19 cellular contexts compared by ENCODE assay signal in genomic region chr1:22643381-22643780, GRCh38. TPM values are rescaled to one million over a fixed set of nuclear protein-coding genes. Genes with fewer than 3 reads are reported as not detected.
DNase-seq lines count a peak whose midpoint lies in the region; ATAC-seq and TF ChIP-seq lines count a peak whose summit lies in the region.
"Had no signal": no experiment of that assay in that cellular context is flagged by ENCODE, and none has a peak within 500 bp of the region (broad histone marks: within the 10 kb centered on the region; RNA-seq: fewer than 3 reads in every experiment).

Gene C1QC (plus strand): TSS chr1:22643633. CDS start chr1:22644024, 391 bp downstream.

- TF ChIP-seq POLR2A in tibial nerve (IDR thresholded peaks at IDR 0.05): no peak

- no peak within 1 kb of the TSS for H3K4me3 Mint-ChIP-seq in T-helper 17 cell
- H3K4me3 Mint-ChIP-seq: activated CD8-positive, alpha-beta memory T cell treated with anti-CD3 and anti-CD28 coated beads, Interleukin-2, amount 10 ng/mL, durations not matched to agents 7 days and 5 days; CD8-positive, alpha-beta T cell; stimulated activated effector memory CD8-positive, alpha-beta T cell treated with anti-CD3 and anti-CD28 coated beads, Interleukin-12 subunit alpha, Interleukin-12 subunit beta, amount 100 ng/mL, for 72 hours had no signal

- no peak for TF ChIP-seq CTCF in osteoblast (IDR thresholded peaks at IDR 0.05; ENCODE audit: extremely low read depth, low read depth, low read length)
- TF ChIP-seq CTCF in tibial nerve (IDR thresholded peaks at IDR 0.05): no peak

- no peak within 1 kb of the TSS for H2AFZ ChIP-seq in osteoblast (ENCODE audit: low read length)

- H3K36me3 Mint-ChIP-seq in T-helper 17 cell (ENCODE audit: low read depth): peaks cover 2% of the 10 kb centered on the region
- H3K36me3 Mint-ChIP-seq: activated CD8-positive, alpha-beta memory T cell treated with anti-CD3 and anti-CD28 coated beads, Interleukin-2, amount 10 ng/mL, durations not matched to agents 7 days and 5 days; CD8-positive, alpha-beta T cell; stimulated activated effector memory CD8-positive, alpha-beta T cell treated with anti-CD3 and anti-CD28 coated beads, Interleukin-12 subunit alpha, Interleukin-12 subunit beta, amount 100 ng/mL, for 72 hours had no signal

- H3K9me3 ChIP-seq in osteoblast (ENCODE audit: low read depth, low read length) (no peaks in the 10 kb centered on the region), tibial nerve (no peaks in the 10 kb centered on the region), T-helper 17 cell (ENCODE audit: control insufficient read depth, low read length, poor library complexity, severe bottlenecking) (no peaks in the 10 kb centered on the region)
- H3K9me3 ChIP-seq: neutrophil had no signal

- H3K4me1 Mint-ChIP-seq in T-helper 17 cell: peaks cover 3% of the 10 kb centered on the region
- H3K4me1 Mint-ChIP-seq: activated CD8-positive, alpha-beta memory T cell treated with anti-CD3 and anti-CD28 coated beads, Interleukin-2, amount 10 ng/mL, durations not matched to agents 7 days and 5 days; stimulated activated effector memory CD8-positive, alpha-beta T cell treated with anti-CD3 and anti-CD28 coated beads, Interleukin-12 subunit alpha, Interleukin-12 subunit beta, amount 100 ng/mL, for 72 hours had no signal

- no peak within 1 kb of the TSS for H3K4me2 ChIP-seq in osteoblast (ENCODE audit: insufficient read depth, low read length)

- no peak within 1 kb of the TSS for H3K4me3 ChIP-seq in osteoblast (ENCODE audit: insufficient read depth, low read length)
- H3K4me3 ChIP-seq in tibial nerve: peak within 1 kb of the TSS; percentile 5 to 47 (median 13)

- intact Hi-C loops in left cardiac atrium (cut with DNase I): loop anchor here in 1 of 2 donors (2.0 kb wide), 1 partner anchor 223 kb away; no protein-coding TSS in a partner anchor

- peaks cover 48% of the 10 kb centered on the region for H3K27me3 Mint-ChIP-seq in T-helper 17 cell

- no peaks in the 10 kb centered on the region for H3K27me3 ChIP-seq in osteoblast (ENCODE audit: insufficient read depth, low read length)
- H3K27me3 ChIP-seq in tibial nerve: peaks cover 0 to 13% of the 10 kb centered on the region in 2 donors

- H3K27ac ChIP-seq in angular gyrus (ENCODE audit: low read depth, low read length) (peak within 1 kb of the TSS; percentile 16), osteoblast (ENCODE audit: low read depth, low read length) (no peak within 1 kb of the TSS), tibial nerve (peak within 1 kb of the TSS in 1 of 4 donors; percentile 4)
- H3K27ac ChIP-seq: neutrophil had no signal

- DNase-seq in left cardiac atrium (peak; percentile 55), osteoblast (ENCODE audit: insufficient read length, low spot score, missing footprints) (peak; percentile 50), tibial nerve (ENCODE audit: low spot score in 2 of 2) (peak in 1 of 2 donors; percentile 46), activated gamma-delta T cell treated with Interleukin-2 at 50 U/mL for 16 hours (no peak), T-helper 17 cell (no peak)
- DNase-seq: activated CD8-positive, alpha-beta memory T cell treated with anti-CD3 and anti-CD28 coated beads, Interleukin-2, amount 10 ng/mL, durations not matched to agents 7 days and 5 days; CD8-positive, alpha-beta T cell; effector CD8-positive, alpha-beta T cell; foreskin melanocyte; GDM1; islet precursor cell; NCI-H1436; NCI-H774; stimulated activated CD4-positive, alpha-beta T cell treated with anti-CD3 and anti-CD28 coated beads, Interleukin-2, amount 100 ng/mL, for 48 hours had no signal

- 61% methylated on average over 8 of the region's 8 CpGs for WGBS in tibial nerve, 2 donors

- peak; percentile 28 to 61 for ATAC-seq in left cardiac atrium
- ATAC-seq in GM18502 (IDR thresholded peaks at IDR 0.05; ENCODE audit: poor library complexity, unreplicated experiment): no peak
- no peak for ATAC-seq in T-helper 17 cell
- no peak for ATAC-seq in SK-N-SH treated with all-trans-retinoic acid at 6 μM for 48 hours
- ATAC-seq: activated CD8-positive, alpha-beta memory T cell treated with anti-CD3 and anti-CD28 coated beads, Interleukin-2, amount 10 ng/mL, durations not matched to agents 7 days and 5 days; CD8-positive, alpha-beta T cell; stimulated activated effector memory CD8-positive, alpha-beta T cell treated with anti-CD3 and anti-CD28 coated beads, Interleukin-12 subunit alpha, Interleukin-12 subunit beta, amount 100 ng/mL, for 72 hours had no signal

- no peak within 1 kb of the TSS for H3K27ac Mint-ChIP-seq in T-helper 17 cell
- H3K27ac Mint-ChIP-seq: activated CD8-positive, alpha-beta memory T cell treated with anti-CD3 and anti-CD28 coated beads, Interleukin-2, amount 10 ng/mL, durations not matched to agents 7 days and 5 days; CD8-positive, alpha-beta T cell; stimulated activated effector memory CD8-positive, alpha-beta T cell treated with anti-CD3 and anti-CD28 coated beads, Interleukin-12 subunit alpha, Interleukin-12 subunit beta, amount 100 ng/mL, for 72 hours had no signal

- no peaks in the 10 kb centered on the region for H3K79me2 ChIP-seq in osteoblast (ENCODE audit: insufficient read depth, low read length)

- TF ChIP-seq EP300 in tibial nerve (IDR thresholded peaks at IDR 0.05): peak in 1 of 2 donors; percentile 68

- H3K36me3 ChIP-seq in osteoblast (ENCODE audit: insufficient read depth, low read length): no peaks in the 10 kb centered on the region
- H3K36me3 ChIP-seq in tibial nerve: no peaks in the 10 kb centered on the region
- H3K36me3 ChIP-seq: neutrophil had no signal

- H3K4me1 ChIP-seq in osteoblast (ENCODE audit: insufficient read depth, low read length) (no peaks in the 10 kb centered on the region), tibial nerve (peaks cover 0 to 7% (median 2%) of the 10 kb centered on the region in 4 donors)

- H4K20me1 ChIP-seq in osteoblast (ENCODE audit: insufficient read depth, low read length): peaks cover 2% of the 10 kb centered on the region

TF ChIP-seq in SK-N-SH treated with all-trans-retinoic acid at 6 μM for 48 hours, 23 proteins besides CTCF, POLR2A, EP300 and RAD21 (continues in another document):
- TF ChIP-seq SNAI2 (CRISPR knock-in tag; IDR thresholded peaks at IDR 0.05) (no peak), ZFP30 (CRISPR knock-in tag; IDR thresholded peaks at IDR 0.05) (no peak), ESRRG (CRISPR knock-in tag; IDR thresholded peaks at IDR 0.05) (no peak), TSHZ2 (CRISPR knock-in tag; IDR thresholded peaks at IDR 0.05) (no peak), CSDC2 (CRISPR knock-in tag; IDR thresholded peaks at IDR 0.05) (no peak), CSRNP3 (CRISPR knock-in tag; IDR thresholded peaks at IDR 0.05) (no peak), ZFP3 (CRISPR knock-in tag; IDR thresholded peaks at IDR 0.05) (no peak), OSR1 (CRISPR knock-in tag; IDR thresholded peaks at IDR 0.05) (no peak)
- TF ChIP-seq, protein P1, sequence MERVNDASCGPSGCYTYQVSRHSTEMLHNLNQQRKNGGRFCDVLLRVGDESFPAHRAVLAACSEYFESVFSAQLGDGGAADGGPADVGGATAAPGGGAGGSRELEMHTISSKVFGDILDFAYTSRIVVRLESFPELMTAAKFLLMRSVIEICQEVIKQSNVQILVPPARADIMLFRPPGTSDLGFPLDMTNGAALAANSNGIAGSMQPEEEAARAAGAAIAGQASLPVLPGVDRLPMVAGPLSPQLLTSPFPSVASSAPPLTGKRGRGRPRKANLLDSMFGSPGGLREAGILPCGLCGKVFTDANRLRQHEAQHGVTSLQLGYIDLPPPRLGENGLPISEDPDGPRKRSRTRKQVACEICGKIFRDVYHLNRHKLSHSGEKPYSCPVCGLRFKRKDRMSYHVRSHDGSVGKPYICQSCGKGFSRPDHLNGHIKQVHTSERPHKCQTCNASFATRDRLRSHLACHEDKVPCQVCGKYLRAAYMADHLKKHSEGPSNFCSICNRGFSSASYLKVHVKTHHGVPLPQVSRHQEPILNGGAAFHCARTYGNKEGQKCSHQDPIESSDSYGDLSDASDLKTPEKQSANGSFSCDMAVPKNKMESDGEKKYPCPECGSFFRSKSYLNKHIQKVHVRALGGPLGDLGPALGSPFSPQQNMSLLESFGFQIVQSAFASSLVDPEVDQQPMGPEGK (CRISPR knock-in tag; IDR thresholded peaks at IDR 0.05; ENCODE audit: borderline replicate concordance): no peak

RNA-seq across cellular contexts. Expression of gene C1QC, which starts in this region (rescaled TPM):
- 100 to 1,000 TPM; 121 to 292 TPM for total RNA-seq in left cardiac atrium
- total RNA-seq in osteoblast: 2.2 TPM in 1 of 2 replicates, not detected in the other
- 100 to 1,000 TPM; 130 to 315 (median 188) TPM for total RNA-seq in tibial nerve
- total RNA-seq in T-helper 17 cell: not detected
- total RNA-seq: activated CD8-positive, alpha-beta memory T cell treated with anti-CD3 and anti-CD28 coated beads, Interleukin-2, amount 10 ng/mL, durations not matched to agents 7 days and 5 days; CD8-positive, alpha-beta T cell had no signal

Comparison
In these comparisons a context has a peak if more than half of its experiments do, and no peak if none do; other contexts are left out.
1. RNA of gene C1QC (total RNA-seq): 121 to 292 TPM in left cardiac atrium and 130 to 315 TPM in tibial nerve; 2.2 TPM in osteoblast and not detected in T-helper 17 cell; every median in the first group is over 10 times any median in the second.
2. ATAC-seq: peak in left cardiac atrium (2 of 2); none in GM18502 (single experiment), T-helper 17 cell (single experiment) and SK-N-SH treated with all-trans-retinoic acid at 6 μM for 48 hours (single experiment).
3. DNase-seq: peak in left cardiac atrium (single experiment) and osteoblast (single experiment); none in activated gamma-delta T cell treated with Interleukin-2 at 50 U/mL for 16 hours (single experiment) and T-helper 17 cell (0 of 3).